In the genomic region with DNA sequence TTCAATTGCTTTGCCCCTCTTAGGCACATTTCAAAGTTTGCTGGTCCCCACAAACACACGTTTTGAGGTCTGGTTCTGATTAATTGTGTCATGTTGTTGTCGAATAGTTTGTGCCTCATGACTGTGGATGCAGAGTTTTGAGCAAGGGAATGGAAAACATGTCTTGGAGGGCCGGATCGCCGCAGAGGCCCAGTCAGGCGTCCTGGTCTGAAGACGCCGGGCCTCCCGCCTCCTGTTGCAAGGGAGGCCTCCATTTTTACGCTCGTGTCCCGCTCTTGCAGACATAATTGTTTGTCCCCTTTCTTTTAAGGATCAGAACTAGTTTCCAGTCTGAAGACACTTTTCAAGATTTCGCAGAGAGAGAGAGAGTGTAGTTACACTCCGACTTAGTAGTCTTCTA, we compare ENCODE assay signal across 21 cellular contexts. TPM values are rescaled to one million over a fixed set of nuclear protein-coding genes. Genes with fewer than 3 reads are reported as not detected.
DNase-seq lines count a peak whose midpoint lies in the region; ATAC-seq and TF ChIP-seq lines count a peak whose summit lies in the region.
"Had no signal": no experiment of that assay in that cellular context is flagged by ENCODE, and none has a peak within 500 bp of the region (broad histone marks: within the 10 kb centered on the region; RNA-seq: fewer than 3 reads in every experiment).

No MANE protein-coding gene starts in this region.

- no peak overlapping the region for H2AFZ ChIP-seq in neuronal stem cell (ENCODE audit: low read length)
- H2AFZ ChIP-seq: hepatocyte had no signal

- no peak overlapping the region for H4K91ac ChIP-seq in neuronal stem cell (ENCODE audit: low read depth, low read length, poor library complexity)

- no peak overlapping the region for H2AK5ac ChIP-seq in neuronal stem cell (ENCODE audit: low read depth, low read length)

- DNase-seq in ELF-1 (ENCODE audit: low read depth, low spot score) = peak; percentile 53
- DNase-seq in SK-N-MC (ENCODE audit: low read depth, low spot score) = no peak
- peak; percentile 43 for DNase-seq in neuronal stem cell (ENCODE audit: low spot score)
- no peak for DNase-seq in gastrocnemius medialis
- no peak for DNase-seq in WERI-Rb-1
- DNase-seq in COR-L47 (lab: John Stamatoyannopoulos, UW) = no peak
- no peak for DNase-seq in dermis blood vessel endothelial cell
- DNase-seq: activated CD4-positive, alpha-beta T cell treated with anti-CD3 and anti-CD28 coated beads, Interleukin-2, amount 50 U/mL, for 1 hour; AML-193; cortex of kidney; DND-41; NCI-H2107; NCI-H82; nucleus accumbens; small intestine; T-helper 9 cell had no signal

- no peak overlapping the region for H2BK12ac ChIP-seq in neuronal stem cell (ENCODE audit: low read length)

- no peaks in the 10 kb centered on the region for H3K9me3 ChIP-seq in SK-N-MC (ENCODE audit: low read depth, low read length)
- H3K9me3 ChIP-seq in iPS-18c (ENCODE audit: control insufficient read depth, insufficient read depth, low read length) = peaks cover 4% of the 10 kb centered on the region
- H3K9me3 ChIP-seq in neuronal stem cell (replicated peaks in 1 of 2; ENCODE audit: control insufficient read depth in 2 of 2, insufficient read depth in 1 of 2, low read depth in 1 of 2, low read length in 2 of 2) = peaks cover 1 to 7% of the 10 kb centered on the region in 2 donors
- no peaks in the 10 kb centered on the region for H3K9me3 ChIP-seq in gastrocnemius medialis
- no peaks in the 10 kb centered on the region for H3K9me3 ChIP-seq in WERI-Rb-1 (ENCODE audit: severe bottlenecking)
- H3K9me3 ChIP-seq: vagina had no signal

- H3K27me3 ChIP-seq in neuronal stem cell (ENCODE audit: control insufficient read depth in 3 of 3, insufficient read depth in 3 of 3, low read depth in 1 of 3, low read length in 3 of 3) (peaks cover 26 to 74% (median 45%) of the 10 kb centered on the region in 3 experiments), gastrocnemius medialis (peaks cover 18 to 26% (median 23%) of the 10 kb centered on the region in 3 donors), WERI-Rb-1 (ENCODE audit: insufficient read depth, low read depth, severe bottlenecking) (peaks cover 14% of the 10 kb centered on the region)
- H3K27me3 ChIP-seq: vagina had no signal

- intact Hi-C loops in gastrocnemius medialis (cut with DNase I; ENCODE audit: low total_unique reads) = no loop called here

- H3K4ac ChIP-seq in neuronal stem cell (ENCODE audit: low read length) = no peak overlapping the region

- no peak for TF ChIP-seq CTCF in gastrocnemius medialis (IDR thresholded peaks at IDR 0.05 in 4 of 5, conservative IDR thresholded peaks at IDR 0.05 in 1 of 5)
- TF ChIP-seq CTCF in WERI-Rb-1 (IDR thresholded peaks at IDR 0.05; ENCODE audit: low read depth, low read length) = no peak

- WGBS in neuronal stem cell (ENCODE audit: extremely low coverage in 2 of 2, insufficient read length in 2 of 2, insufficient replicate concordance in 1 of 2), 2 donors = no CpG with 5 or more reads among the region's 14 CpGs

- H3K36me3 ChIP-seq in SK-N-MC (ENCODE audit: insufficient read depth, low read length) (no peaks in the 10 kb centered on the region), neuronal stem cell (replicated peaks in 1 of 2; ENCODE audit: control insufficient read depth in 2 of 2, insufficient read depth in 2 of 2, low read length in 2 of 2) (no peaks in the 10 kb centered on the region), gastrocnemius medialis (no peaks in the 10 kb centered on the region), WERI-Rb-1 (no peaks in the 10 kb centered on the region)
- H3K36me3 ChIP-seq: vagina had no signal

- H2BK5ac ChIP-seq in neuronal stem cell (ENCODE audit: low read length) = no peak overlapping the region

- no peak overlapping the region for H3K18ac ChIP-seq in neuronal stem cell (ENCODE audit: low read length)

- no peak overlapping the region for H2BK15ac ChIP-seq in neuronal stem cell (ENCODE audit: low read length)

- H3K4me1 ChIP-seq in neuronal stem cell (ENCODE audit: control insufficient read depth in 2 of 2, insufficient read depth in 1 of 2, low read depth in 1 of 2, low read length in 2 of 2) (peaks cover 7 to 23% of the 10 kb centered on the region in 2 donors), gastrocnemius medialis (peaks cover 0 to 9% of the 10 kb centered on the region in 2 donors)

- H3K9ac ChIP-seq in SK-N-MC (ENCODE audit: insufficient read length) (no peak overlapping the region), neuronal stem cell (ENCODE audit: low read depth, low read length, poor library complexity) (no peak overlapping the region)

- H3K4me3 ChIP-seq in SK-N-MC = no peak overlapping the region
- peak overlapping the region; percentile 21; the same call in 1 of the 2 replicates for H3K4me3 ChIP-seq in iPS-18c (ENCODE audit: insufficient read depth, low read depth, low read length)
- no peak overlapping the region for H3K4me3 ChIP-seq in neuronal stem cell (ENCODE audit: low read length in 2 of 2)
- H3K4me3 ChIP-seq in gastrocnemius medialis = no peak overlapping the region
- no peak overlapping the region for H3K4me3 ChIP-seq in WERI-Rb-1 (ENCODE audit: low read depth, low read length)
- H3K4me3 ChIP-seq: hepatocyte had no signal

- H3K27ac ChIP-seq in SK-N-MC (0 out of 2 replicates have a peak overlapping the region, but pooled peaks have one; percentile 2), neuronal stem cell (replicated peaks; ENCODE audit: low read length) (no peak overlapping the region), gastrocnemius medialis (no peak overlapping the region), WERI-Rb-1 (no peak overlapping the region)
- H3K27ac ChIP-seq: hepatocyte had no signal

- no peak overlapping the region for H3K23ac ChIP-seq in neuronal stem cell (ENCODE audit: low read depth, low read length, poor library complexity)

- peak overlapping the region; percentile 23 for H3K4me2 ChIP-seq in neuronal stem cell (ENCODE audit: insufficient read depth, low read length, poor library complexity, severe bottlenecking)
- H3K4me2 ChIP-seq: hepatocyte had no signal

- H4K8ac ChIP-seq in neuronal stem cell (ENCODE audit: low read depth, low read length) = no peak overlapping the region

- ATAC-seq in gastrocnemius medialis = no peak

- in situ Hi-C loops in gastrocnemius medialis (cut with MboI; ENCODE audit: low sequenced_read_pairs in 4 of 4) = no loop called here

- no peak overlapping the region for H3K14ac ChIP-seq in neuronal stem cell (ENCODE audit: low read length)

- H2BK120ac ChIP-seq in neuronal stem cell (ENCODE audit: low read depth, low read length) = no peak overlapping the region

- no peak for TF ChIP-seq POLR2A in gastrocnemius medialis (IDR thresholded peaks at IDR 0.05)

- peaks cover 4% of the 10 kb centered on the region for H3K79me1 ChIP-seq in neuronal stem cell (ENCODE audit: low read depth, low read length)

RNA-seq across cellular contexts. Expression of a gene that starts 3.2 kb away (rescaled TPM):
- polyA plus RNA-seq in neuronal stem cell (2013, experiment 1 of 2) = 2.0 TPM
- 2.0 TPM for polyA plus RNA-seq in neuronal stem cell (2013, experiment 2 of 2)
- total RNA-seq in gastrocnemius medialis (1 to 10 TPM in 3 of 4 donors, under 1 TPM in 1; 0.76 to 4.1 (median 1.2) TPM), dermis blood vessel endothelial cell (0.68 and 0.84 TPM in 2 replicates)
- polyA plus RNA-seq: IgD-negative memory B cell had no signal

RNA-seq across cellular contexts. Expression of a gene that starts 59.0 kb away (rescaled TPM):
- 1.1 TPM for polyA plus RNA-seq in neuronal stem cell (2013, experiment 1 of 2)
- 0.89 TPM for polyA plus RNA-seq in neuronal stem cell (2013, experiment 2 of 2)
- total RNA-seq in gastrocnemius medialis = 1 to 10 TPM in 3 of 4 donors, under 1 TPM in 1; 0.63 to 5.9 (median 2.9) TPM
- 0.05 TPM in 1 of 2 replicates, not detected in the other for total RNA-seq in dermis blood vessel endothelial cell
- total RNA-seq: fibroblast of lung had no signal
- polyA plus RNA-seq: hepatocyte had no signal

Comparison
In these comparisons a context has a peak if more than half of its experiments do, and no peak if none do; other contexts are left out.
1. DNase-seq: peak in ELF-1 (single experiment) and neuronal stem cell (single experiment); none in SK-N-MC (single experiment), gastrocnemius medialis (0 of 2), WERI-Rb-1 (single experiment), COR-L47 (single experiment) and dermis blood vessel endothelial cell (single experiment).